In genomic region chr17:42677921-42678781, GRCh38 we compare ENCODE assay signal across 8 cellular contexts.
DNase-seq lines count a peak whose midpoint lies in the region; ATAC-seq and TF ChIP-seq lines count a peak whose summit lies in the region.

No MANE protein-coding gene starts in this region.

- ATAC-seq in GM19351 (IDR thresholded peaks at IDR 0.05; ENCODE audit: unreplicated experiment): no peak

- in situ Hi-C loops in astrocyte of the cerebellum (cut with HindIII; ENCODE audit: low sequenced_read_pairs): no loop called here

- H3K4me3 ChIP-seq in astrocyte of the cerebellum (ENCODE audit: low read depth, low read length): peak overlapping the region; percentile 48

- no peak for TF ChIP-seq CTCF in astrocyte of the cerebellum (IDR thresholded peaks at IDR 0.05; ENCODE audit: low read depth, low read length, missing control alignments)

- DNase-seq in D341Med (ENCODE audit: low spot score) (peak; percentile 96), HCEC 1CT (peak; percentile 90), NCI-H2029 treated with DMSO at 0.1 percent for 48 hours (lab: John Stamatoyannopoulos, UW) (peak; percentile 62), T1000 (lab: John Stamatoyannopoulos, UW) (peak; percentile 84), astrocyte of the cerebellum (ENCODE audit: low read depth) (no peak), hepatic stellate cell (ENCODE audit: low spot score) (peak; percentile 90), putamen (ENCODE audit: low spot score) (peak; percentile 86)
